In genomic region chr2:44679584-44679983, GRCh38 we compare ENCODE assay signal across 12 cellular contexts.
A peak's percentile ranks its signal among the peaks of the same experiment; 100 is the strongest.
DNase-seq lines count a peak whose midpoint lies in the region; ATAC-seq and TF ChIP-seq lines count a peak whose summit lies in the region.
"Had no signal": no experiment of that assay in that cellular context is flagged by ENCODE, and none has a peak within 500 bp of the region (broad histone marks: within the 10 kb centered on the region; RNA-seq: fewer than 3 reads in every experiment).

No MANE protein-coding gene starts in this region.

- H3K9me3 Mint-ChIP-seq in endodermal cell (no peaks in the 10 kb centered on the region), immature natural killer cell (peaks cover 0 to 2% (median 0%) of the 10 kb centered on the region in 6 donors)

- H3K36me3 Mint-ChIP-seq in endodermal cell (ENCODE audit: low read depth) = no peaks in the 10 kb centered on the region
- no peaks in the 10 kb centered on the region for H3K36me3 Mint-ChIP-seq in immature natural killer cell

- H3K27ac Mint-ChIP-seq in endodermal cell (no peak overlapping the region), immature natural killer cell (no peak overlapping the region)

- no peaks in the 10 kb centered on the region for H3K27me3 ChIP-seq in left ventricle myocardium inferior (ENCODE audit: low read depth)
- H3K27me3 ChIP-seq in right cardiac atrium (ENCODE audit: control insufficient read depth, insufficient read depth) = no peaks in the 10 kb centered on the region
- H3K27me3 ChIP-seq in endodermal cell (ENCODE audit: control insufficient read depth, insufficient read depth, low read length, poor library complexity, severe bottlenecking) = no peaks in the 10 kb centered on the region
- H3K27me3 ChIP-seq in skeletal muscle tissue (ENCODE audit: control insufficient read depth in 3 of 3, insufficient read depth in 3 of 3, low read length in 3 of 3) = no peaks in the 10 kb centered on the region
- H3K27me3 ChIP-seq in foreskin keratinocyte = no peaks in the 10 kb centered on the region

- DNase-seq in NCI-H1436 treated with DMSO at 0.1 percent for 48 hours (lab: John Stamatoyannopoulos, UW) (peak; percentile 22), NCI-H1436 (lab: John Stamatoyannopoulos, UW) (no peak), left ventricle myocardium inferior (no peak), right cardiac atrium (no peak), endodermal cell (no peak), foreskin keratinocyte (no peak), immature natural killer cell (no peak)
- DNase-seq: DND-41, GDM1, GM23248, SIG-M5 had no signal

- intact Hi-C loops in left ventricle myocardium inferior (cut with micrococcal nuclease) (no loop called here), right cardiac atrium (cut with DNase I) (no loop called here)

- H3K4me3 ChIP-seq in left ventricle myocardium inferior (peak overlapping the region; percentile 15), right cardiac atrium (ENCODE audit: low read length) (no peak overlapping the region), endodermal cell (ENCODE audit: low read length) (peak overlapping the region; percentile 80), skeletal muscle tissue (ENCODE audit: low read length in 3 of 3) (no peak overlapping the region)
- H3K4me3 ChIP-seq: GM23248 had no signal

- H3K36me3 ChIP-seq in left ventricle myocardium inferior = no peaks in the 10 kb centered on the region
- peaks cover 3% of the 10 kb centered on the region for H3K36me3 ChIP-seq in endodermal cell (ENCODE audit: control insufficient read depth, insufficient read depth, low read length)
- no peaks in the 10 kb centered on the region for H3K36me3 ChIP-seq in skeletal muscle tissue (ENCODE audit: control insufficient read depth in 3 of 3, insufficient read depth in 3 of 3, low read length in 3 of 3)

- H3K4me1 Mint-ChIP-seq in endodermal cell (peaks cover 64% of the 10 kb centered on the region), immature natural killer cell (no peaks in the 10 kb centered on the region)

- H3K4me1 ChIP-seq in left ventricle myocardium inferior = peaks cover 17% of the 10 kb centered on the region
- no peaks in the 10 kb centered on the region for H3K4me1 ChIP-seq in right cardiac atrium (ENCODE audit: control insufficient read depth, insufficient read depth, low read length)
- H3K4me1 ChIP-seq in endodermal cell (ENCODE audit: control insufficient read depth, insufficient read depth, low read length) = peaks cover 31% of the 10 kb centered on the region
- H3K4me1 ChIP-seq in skeletal muscle tissue (ENCODE audit: control insufficient read depth in 3 of 3, insufficient read depth in 3 of 3, low read length in 3 of 3) = peaks cover 0 to 13% (median 2%) of the 10 kb centered on the region in 3 donors
- H3K4me1 ChIP-seq in foreskin keratinocyte = no peaks in the 10 kb centered on the region

- H3K27me3 Mint-ChIP-seq in endodermal cell (ENCODE audit: insufficient read depth) (no peaks in the 10 kb centered on the region), immature natural killer cell (ENCODE audit: low read depth in 3 of 3) (peaks cover 0 to 2% (median 2%) of the 10 kb centered on the region in 3 donors)

- H3K9me3 ChIP-seq in left ventricle myocardium inferior (replicated peaks) = no peaks in the 10 kb centered on the region
- no peaks in the 10 kb centered on the region for H3K9me3 ChIP-seq in right cardiac atrium (ENCODE audit: control insufficient read depth, low read length)
- no peaks in the 10 kb centered on the region for H3K9me3 ChIP-seq in endodermal cell (ENCODE audit: control insufficient read depth, low read length)
- H3K9me3 ChIP-seq in skeletal muscle tissue (ENCODE audit: control insufficient read depth in 3 of 3, low read length in 3 of 3) = no peaks in the 10 kb centered on the region

- peak overlapping the region; percentile 46 for H3K4me3 Mint-ChIP-seq in endodermal cell
- no peak overlapping the region for H3K4me3 Mint-ChIP-seq in immature natural killer cell

- no peak for ATAC-seq in right cardiac atrium
- no peak for ATAC-seq in foreskin keratinocyte

- H3K9ac ChIP-seq in endodermal cell (ENCODE audit: extremely low read depth, low read length, poor library complexity, severe bottlenecking) (no peak overlapping the region), skeletal muscle tissue (ENCODE audit: low read depth in 1 of 3, low read length in 3 of 3) (no peak overlapping the region)
- H3K9ac ChIP-seq: GM23248 had no signal

- no peak overlapping the region for H3K27ac ChIP-seq in left ventricle myocardium inferior (replicated peaks)
- no peak overlapping the region for H3K27ac ChIP-seq in right cardiac atrium (ENCODE audit: low read length)
- no peak overlapping the region for H3K27ac ChIP-seq in endodermal cell (ENCODE audit: low read depth, low read length)
- peak overlapping the region; percentile 19 for H3K27ac ChIP-seq in skeletal muscle tissue (ENCODE audit: low read depth, low read length)
- H3K27ac ChIP-seq in foreskin keratinocyte = no peak overlapping the region
- H3K27ac ChIP-seq: GM23248 had no signal

- WGBS in right cardiac atrium = 79% methylated on average over 4 of the region's 4 CpGs
- WGBS in endodermal cell (ENCODE audit: insufficient coverage in 1 of 2, insufficient read length in 1 of 2), 2 experiments = 80 to 91% methylated on average over 1 to 4 of the region's 4 CpGs

- TF ChIP-seq CTCF in left ventricle myocardium inferior (IDR thresholded peaks at IDR 0.05; ENCODE audit: borderline replicate concordance) = no peak
- TF ChIP-seq CTCF in endodermal cell (conservative IDR thresholded peaks at IDR 0.05) = no peak
- TF ChIP-seq CTCF in foreskin keratinocyte (conservative IDR thresholded peaks at IDR 0.05) = no peak

Comparison
In these comparisons a context has a peak if more than half of its experiments do, and no peak if none do; other contexts are left out.
1. H3K4me3 ChIP-seq: peak in left ventricle myocardium inferior (single experiment) and endodermal cell (single experiment); none in right cardiac atrium (single experiment) and skeletal muscle tissue (0 of 3).